In genomic region chr2:72108121-72108520, GRCh38 we compare ENCODE assay signal across 14 cellular contexts. TPM values are rescaled to one million over a fixed set of nuclear protein-coding genes. Genes with fewer than 3 reads are reported as not detected.
"Had no signal": no experiment of that assay in that cellular context is flagged by ENCODE, and none has a peak within 500 bp of the region (broad histone marks: within the 10 kb centered on the region; RNA-seq: fewer than 3 reads in every experiment).

No MANE protein-coding gene starts in this region.

- H3K27ac ChIP-seq: prostate gland, right lobe of liver, transverse colon had no signal

- H3K9me3 ChIP-seq: prostate gland, right lobe of liver, transverse colon had no signal

- DNase-seq: activated CD4-positive, alpha-beta T cell treated with anti-CD3 and anti-CD28 coated beads, Interleukin-2, amount 50 U/mL, for 4 hours; activated T-cell treated with anti-CD3 and anti-CD28 coated beads, Interleukin-2, amount 50 U/mL, for 1 hour; amniotic stem cell; natural killer cell; nucleus accumbens; right lobe of liver; stimulated activated CD4-positive, alpha-beta T cell treated with anti-CD3 and anti-CD28 coated beads, Interleukin-12 subunit alpha, Interleukin-12 subunit beta, amount 100 ng/mL, for 4 hours; stimulated activated naive CD4-positive, alpha-beta T cell; substantia nigra; transverse colon had no signal

- FAIRE-seq: endometrium had no signal

- H3K4me1 ChIP-seq: prostate gland, right lobe of liver, transverse colon had no signal

- ATAC-seq: left lobe of liver, natural killer cell, right lobe of liver had no signal

- H3K36me3 ChIP-seq: prostate gland, right lobe of liver, transverse colon had no signal

- H3K4me3 ChIP-seq: prostate gland, right lobe of liver, transverse colon had no signal

- H3K27me3 ChIP-seq: right lobe of liver, transverse colon had no signal

RNA-seq across cellular contexts. Expression of gene CYP26B1, which starts 39.5 kb away (rescaled TPM):
- total RNA-seq: natural killer cell; T-helper 2 cell treated with Interferon-gamma antibody and Interleukin-4, amounts not matched to agents 100 ng/mL and 5 ng/mL, for 36 hours had no signal
